13 cellular contexts compared by ENCODE assay signal in genomic region chr5:67640011-67640410, GRCh38.
DNase-seq lines count a peak whose midpoint lies in the region; ATAC-seq and TF ChIP-seq lines count a peak whose summit lies in the region.
"Had no signal": no experiment of that assay in that cellular context is flagged by ENCODE, and none has a peak within 500 bp of the region (broad histone marks: within the 10 kb centered on the region; RNA-seq: fewer than 3 reads in every experiment).

No MANE protein-coding gene starts in this region.

- H3K9me3 ChIP-seq in testis (no peaks in the 10 kb centered on the region), A673 (ENCODE audit: low read depth, low read length, poor library complexity, severe bottlenecking) (no peaks in the 10 kb centered on the region)

- H3K4me1 ChIP-seq in testis (peaks cover 13% of the 10 kb centered on the region), A673 (ENCODE audit: insufficient read depth, low read length, poor library complexity, severe bottlenecking) (peaks cover 14% of the 10 kb centered on the region)

- in situ Hi-C loops in GM13976 (cut with MboI; ENCODE audit: low sequenced_read_pairs, unreplicated experiment): no loop called here

- TF ChIP-seq CTCF in testis (IDR thresholded peaks at IDR 0.05): no peak
- TF ChIP-seq CTCF in A673 (conservative IDR thresholded peaks at IDR 0.05; ENCODE audit: low read depth, low read length): no peak
- no peak for TF ChIP-seq CTCF in GM13976 (IDR thresholded peaks at IDR 0.05; ENCODE audit: borderline replicate concordance, control extremely low read depth, extremely low read depth, insufficient read depth, missing control alignments)

- no peak for TF ChIP-seq POLR2A in testis (IDR thresholded peaks at IDR 0.05)

- POLR2A ChIA-PET in A673 (lab: Charles Lee; ENCODE audit: low non-redundant PET): no interaction called here

- DNase-seq in LHCN-M2 (ENCODE audit: low read depth) (peak; percentile 62), NOMO-1 treated with DMSO at 0.1 percent for 48 hours (lab: John Stamatoyannopoulos, UW; ENCODE audit: unreplicated experiment) (peak; percentile 91), left cardiac atrium (no peak), testis (no peak), A673 (ENCODE audit: low spot score) (no peak), NCI-H2196 treated with DMSO at 0.1 percent for 48 hours (lab: John Stamatoyannopoulos, UW; ENCODE audit: unreplicated experiment) (no peak), GM13976 (ENCODE audit: low spot score) (no peak)
- DNase-seq: brain microvascular endothelial cell; DMS79 treated with DMSO at 0.1 percent for 48 hours; NCI-H2081; posterior cingulate gyrus; SIG-M5; stimulated activated CD4-positive, alpha-beta T cell treated with anti-CD3 and anti-CD28 coated beads, Interleukin-15, amount 100 ng/mL, for 24 hours had no signal

- no peaks in the 10 kb centered on the region for H3K36me3 ChIP-seq in testis (ENCODE audit: low read depth, missing control alignments)
- H3K36me3 ChIP-seq in A673 (ENCODE audit: insufficient read depth, low read length, poor library complexity, severe bottlenecking): no peaks in the 10 kb centered on the region
- H3K36me3 ChIP-seq: brain microvascular endothelial cell had no signal

- peak overlapping the region; percentile 22 to 63 for H3K27ac ChIP-seq in testis
- H3K27ac ChIP-seq in A673 (ENCODE audit: low read depth, low read length, poor library complexity, severe bottlenecking): no peak overlapping the region
- H3K27ac ChIP-seq: brain microvascular endothelial cell had no signal

- 19 to 39% methylated on average over 2 of the region's 2 CpGs for WGBS in testis, 2 donors

- no peak overlapping the region for H3K4me3 ChIP-seq in testis
- H3K4me3 ChIP-seq in A673 (ENCODE audit: low read depth, low read length, poor library complexity, severe bottlenecking): no peak overlapping the region

- BruUV-seq in A673 (replicated peaks; lab: Mats Ljungman, UMichigan): no TSS peak

- peak; percentile 35 to 56 for ATAC-seq in left cardiac atrium

- CTCF ChIA-PET in A673 (lab: Charles Lee): interaction anchor here (0.5 to 0.6 kb wide), 2 partner anchors 185 to 612 kb away, joined by 3 to 4 read pairs; no protein-coding TSS in a partner anchor

- H3K27me3 ChIP-seq in testis: no peaks in the 10 kb centered on the region
- no peaks in the 10 kb centered on the region for H3K27me3 ChIP-seq in A673 (replicated peaks; ENCODE audit: insufficient read depth, low read depth, low read length, poor library complexity)
- H3K27me3 ChIP-seq: brain microvascular endothelial cell had no signal

- intact Hi-C loops in left cardiac atrium (cut with DNase I): no loop called here
- intact Hi-C loops in testis (cut with DNase I; ENCODE audit: low total_unique reads): no loop called here
- intact Hi-C loops in A673 (cut with micrococcal nuclease; ENCODE audit: unreplicated experiment): loop anchor here (10.0 kb wide), 1 partner anchor 615 kb away; no protein-coding TSS in a partner anchor

Comparison
In these comparisons a context has a peak if more than half of its experiments do, and no peak if none do; other contexts are left out.
1. DNase-seq: peak in LHCN-M2 (single experiment) and NOMO-1 treated with DMSO at 0.1 percent for 48 hours (single experiment); none in left cardiac atrium (single experiment), testis (single experiment), A673 (single experiment), NCI-H2196 treated with DMSO at 0.1 percent for 48 hours (single experiment) and GM13976 (single experiment).